In genomic region chr6:138403324-138403800, GRCh38 we compare ENCODE assay signal across 8 cellular contexts. TPM values are rescaled to one million over a fixed set of nuclear protein-coding genes. Genes with fewer than 3 reads are reported as not detected.
DNase-seq lines count a peak whose midpoint lies in the region; ATAC-seq and TF ChIP-seq lines count a peak whose summit lies in the region.

No MANE protein-coding gene starts in this region.

- peaks cover 0 to 11% (median 3%) of the 10 kb centered on the region in 3 donors for H3K36me3 Mint-ChIP-seq in immature natural killer cell

- WGBS in body of pancreas, 2 donors: 0% methylated on average over 5 to 30 of the region's 30 CpGs

- intact Hi-C loops in Right ventricle myocardium inferior (cut with DNase I) (loop anchor here (5.0 kb wide), 3 partner anchors 96 to 296 kb away; partner anchors contain the start of gene PERP), cardiac septum (cut with DNase I) (loop anchor here (5.0 kb wide), 2 partner anchors 116 to 286 kb away; no protein-coding TSS in a partner anchor), body of pancreas (cut with DNase I) (no loop called here)

- peaks cover 0 to 3% (median 3%) of the 10 kb centered on the region in 3 donors for H3K27me3 Mint-ChIP-seq in immature natural killer cell (ENCODE audit: low read depth in 3 of 3)

- H3K4me1 ChIP-seq in body of pancreas: peaks cover 18% of the 10 kb centered on the region

- H3K4me3 Mint-ChIP-seq in immature natural killer cell: peak overlapping the region; percentile 79 to 84 (median 79)

- H3K27ac ChIP-seq in RWPE1: peak overlapping the region; percentile 86
- H3K27ac ChIP-seq in body of pancreas: peak overlapping the region; percentile 90 to 97 (median 94)

- peaks cover 13 to 23% of the 10 kb centered on the region in 2 donors for H3K4me1 Mint-ChIP-seq in immature natural killer cell

- H3K9me3 Mint-ChIP-seq in immature natural killer cell: no peaks in the 10 kb centered on the region

- no peak for TF ChIP-seq POLR2A in body of pancreas (IDR thresholded peaks at IDR 0.05)

- ATAC-seq in Right ventricle myocardium inferior (peak; percentile 48), HG03064 (IDR thresholded peaks at IDR 0.05; ENCODE audit: low read depth, unreplicated experiment) (peak; percentile 17), body of pancreas (peak; percentile 22)

- peak; percentile 74 for DNase-seq in Right ventricle myocardium inferior (ENCODE audit: missing footprints)
- DNase-seq in cardiac septum (ENCODE audit: low spot score): no peak
- DNase-seq in RWPE1 (ENCODE audit: low spot score): peak; percentile 13
- DNase-seq in body of pancreas: peak; percentile 34 to 54 (median 44)
- DNase-seq in immature natural killer cell: peak; percentile 32 to 37 (median 37)
- peak; percentile 45 for DNase-seq in stimulated activated CD4-positive, alpha-beta T cell treated with anti-CD3 and anti-CD28 coated beads, Interleukin-15, amount 100 ng/mL, for 24 hours
- no peak for DNase-seq in DMS153 (lab: John Stamatoyannopoulos, UW)

- H3K9me3 ChIP-seq in body of pancreas: no peaks in the 10 kb centered on the region

- POLR2A ChIA-PET in RWPE1 (lab: Yijun Ruan, JAX; ENCODE audit: low non-redundant PET): no interaction called here

- no peak; the same call in 1 of the 2 replicates for TF ChIP-seq CTCF in RWPE1 (conservative IDR thresholded peaks at IDR 0.05; ENCODE audit: low read depth)
- TF ChIP-seq CTCF in body of pancreas (IDR thresholded peaks at IDR 0.05): peak in 2 of 7 experiments; percentile 22 to 23

- H3K4me3 ChIP-seq in body of pancreas: peak overlapping the region; percentile 10 to 43

- H3K27ac Mint-ChIP-seq in immature natural killer cell: peak overlapping the region in 2 of 6 donors; percentile 35 to 53

- H3K27me3 ChIP-seq in body of pancreas: no peaks in the 10 kb centered on the region

- peaks cover 4 to 14% of the 10 kb centered on the region in 2 donors for H3K36me3 ChIP-seq in body of pancreas (replicated peaks in 1 of 2; ENCODE audit: insufficient read depth in 1 of 2, low read depth in 2 of 2)

- CTCF ChIA-PET in RWPE1 (lab: Yijun Ruan, JAX): interaction anchor here (0.6 to 0.8 kb wide), 3 partner anchors 91 to 1849 kb away, joined by 3 to 4 read pairs (median 3); no protein-coding TSS in a partner anchor

RNA-seq across cellular contexts. Expression of gene HEBP2, which starts 0.7 kb away (rescaled TPM):
- total RNA-seq in Right ventricle myocardium inferior (103 TPM), cardiac septum (98.9 TPM), body of pancreas (100 to 1,000 TPM in 1 of 2 donors, 10 to 100 TPM in 1; 33.2 to 181 TPM)
- polyA plus RNA-seq in immature natural killer cell: 10 to 100 TPM; 22.0 to 34.5 (median 26.7) TPM

RNA-seq across cellular contexts. Expression of gene SMIM28, which starts 25.7 kb away (rescaled TPM):
- total RNA-seq in Right ventricle myocardium inferior (not detected), cardiac septum (not detected), body of pancreas (not detected)
- polyA plus RNA-seq in immature natural killer cell: not detected

Comparison
In these comparisons a context has a peak if more than half of its experiments do, and no peak if none do; other contexts are left out.
1. DNase-seq: peak in Right ventricle myocardium inferior (single experiment), RWPE1 (single experiment), body of pancreas (4 of 4), immature natural killer cell (3 of 3) and stimulated activated CD4-positive, alpha-beta T cell treated with anti-CD3 and anti-CD28 coated beads, Interleukin-15, amount 100 ng/mL, for 24 hours (single experiment); none in cardiac septum (single experiment) and DMS153 (single experiment).
2. Peak in every context shown above with its lines, with median percentiles within 50 percentile points of each other: ATAC-seq.